Comparison of ENCODE assay signal across 20 cellular contexts in genomic region chr18:42574871-42575270, GRCh38.
A peak's percentile ranks its signal among the peaks of the same experiment; 100 is the strongest.
DNase-seq lines count a peak whose midpoint lies in the region; ATAC-seq and TF ChIP-seq lines count a peak whose summit lies in the region.
"Had no signal": no experiment of that assay in that cellular context is flagged by ENCODE, and none has a peak within 500 bp of the region (broad histone marks: within the 10 kb centered on the region; RNA-seq: fewer than 3 reads in every experiment).

No MANE protein-coding gene starts in this region.

- H3K27me3 Mint-ChIP-seq in osteocyte (ENCODE audit: unreplicated experiment), result peaks cover 2% of the 10 kb centered on the region
- H3K27me3 Mint-ChIP-seq in activated T-helper 17 cell treated with anti-CD3 and anti-CD28 coated beads, Interleukin-2, amount 50 U/mL, for 72 hours, result no peaks in the 10 kb centered on the region
- no peaks in the 10 kb centered on the region for H3K27me3 Mint-ChIP-seq in WTC11 (ENCODE audit: low read depth)
- H3K27me3 Mint-ChIP-seq: activated CD8-positive, alpha-beta T cell treated with anti-CD3 and anti-CD28 coated beads for 36 hours had no signal

- H3K27ac Mint-ChIP-seq in osteocyte (ENCODE audit: unreplicated experiment), result no peak overlapping the region
- H3K27ac Mint-ChIP-seq in activated T-helper 17 cell treated with anti-CD3 and anti-CD28 coated beads, Interleukin-2, amount 50 U/mL, for 72 hours, result no peak overlapping the region
- H3K27ac Mint-ChIP-seq in WTC11, result no peak overlapping the region
- H3K27ac Mint-ChIP-seq: activated CD8-positive, alpha-beta T cell treated with anti-CD3 and anti-CD28 coated beads for 36 hours; activated naive CD4-positive, alpha-beta T cell treated with anti-CD3 and anti-CD28 coated beads for 36 hours; GM23338; neural progenitor cell; stimulated activated effector memory CD8-positive, alpha-beta T cell treated with anti-CD3 and anti-CD28 coated beads, Interleukin-12 subunit alpha, Interleukin-12 subunit beta, amount 100 ng/mL, for 72 hours had no signal

- no peak for ATAC-seq in activated T-helper 17 cell treated with anti-CD3 and anti-CD28 coated beads, Interleukin-2, amount 50 U/mL, for 72 hours (replicated peaks)
- no peak for ATAC-seq in WTC11
- ATAC-seq: activated CD8-positive, alpha-beta T cell treated with anti-CD3 and anti-CD28 coated beads for 36 hours; GM23338; stimulated activated effector memory CD8-positive, alpha-beta T cell treated with anti-CD3 and anti-CD28 coated beads, Interleukin-12 subunit alpha, Interleukin-12 subunit beta, amount 100 ng/mL, for 72 hours had no signal

- no peaks in the 10 kb centered on the region for H3K4me1 Mint-ChIP-seq in osteocyte (ENCODE audit: unreplicated experiment)
- H3K4me1 Mint-ChIP-seq in activated T-helper 17 cell treated with anti-CD3 and anti-CD28 coated beads, Interleukin-2, amount 50 U/mL, for 72 hours, result no peaks in the 10 kb centered on the region
- H3K4me1 Mint-ChIP-seq in WTC11, result peaks cover 4% of the 10 kb centered on the region; the same call in 1 of the 2 replicates
- H3K4me1 Mint-ChIP-seq: GM23338; neural progenitor cell; stimulated activated effector memory CD8-positive, alpha-beta T cell treated with anti-CD3 and anti-CD28 coated beads, Interleukin-12 subunit alpha, Interleukin-12 subunit beta, amount 100 ng/mL, for 72 hours had no signal

- H3K36me3 Mint-ChIP-seq in osteocyte (ENCODE audit: unreplicated experiment) (no peaks in the 10 kb centered on the region), WTC11 (0 out of 2 replicates have a peak, but pooled peaks cover 2% of the 10 kb centered on the region)
- H3K36me3 Mint-ChIP-seq in activated T-helper 17 cell treated with anti-CD3 and anti-CD28 coated beads, Interleukin-2, amount 50 U/mL, for 72 hours (ENCODE audit: low read depth), result no peaks in the 10 kb centered on the region
- H3K36me3 Mint-ChIP-seq: neural progenitor cell; stimulated activated effector memory CD8-positive, alpha-beta T cell treated with anti-CD3 and anti-CD28 coated beads, Interleukin-12 subunit alpha, Interleukin-12 subunit beta, amount 100 ng/mL, for 72 hours had no signal

- H3K9me3 Mint-ChIP-seq in osteocyte (ENCODE audit: unreplicated experiment) (no peaks in the 10 kb centered on the region), WTC11 (peaks cover 3% of the 10 kb centered on the region; the same call in 1 of the 2 replicates)
- H3K9me3 Mint-ChIP-seq in activated T-helper 17 cell treated with anti-CD3 and anti-CD28 coated beads, Interleukin-2, amount 50 U/mL, for 72 hours, result peaks cover 4% of the 10 kb centered on the region
- H3K9me3 Mint-ChIP-seq: activated CD8-positive, alpha-beta T cell treated with anti-CD3 and anti-CD28 coated beads for 36 hours; GM23338; neural progenitor cell had no signal

- CTCF ChIA-PET in WTC11 (lab: Charles Lee), result no interaction called here

- H3K4me3 Mint-ChIP-seq in osteocyte (ENCODE audit: unreplicated experiment) (no peak overlapping the region), WTC11 (no peak overlapping the region)
- H3K4me3 Mint-ChIP-seq in activated T-helper 17 cell treated with anti-CD3 and anti-CD28 coated beads, Interleukin-2, amount 50 U/mL, for 72 hours, result no peak overlapping the region
- H3K4me3 Mint-ChIP-seq: activated CD8-positive, alpha-beta T cell treated with anti-CD3 and anti-CD28 coated beads for 36 hours; activated naive CD4-positive, alpha-beta T cell treated with anti-CD3 and anti-CD28 coated beads for 36 hours; GM23338; neural progenitor cell; stimulated activated effector memory CD8-positive, alpha-beta T cell treated with anti-CD3 and anti-CD28 coated beads, Interleukin-12 subunit alpha, Interleukin-12 subunit beta, amount 100 ng/mL, for 72 hours had no signal

- TF ChIP-seq CTCF in osteocyte (IDR thresholded peaks at IDR 0.05) (no peak), WTC11 (IDR thresholded peaks at IDR 0.05) (no peak)

- DNase-seq in NCI-H2196 (lab: John Stamatoyannopoulos, UW; ENCODE audit: unreplicated experiment) (peak; percentile 33), NCI-H2196 treated with DMSO at 0.1 percent for 48 hours (lab: John Stamatoyannopoulos, UW; ENCODE audit: unreplicated experiment) (no peak), NCI-H1417 treated with DMSO at 0.1 percent for 48 hours (lab: John Stamatoyannopoulos, UW) (peak; percentile 91), NCI-H2227 (lab: John Stamatoyannopoulos, UW; ENCODE audit: unreplicated experiment) (peak; percentile 38), SHP77 (lab: John Stamatoyannopoulos, UW) (peak; percentile 53 to 77), osteocyte (ENCODE audit: extremely low spot score, unreplicated experiment) (no peak), WTC11 (ENCODE audit: low spot score) (no peak)
- DNase-seq: activated CD4-positive, CD25-positive, alpha-beta regulatory T cell; activated CD8-positive, alpha-beta T cell treated with anti-CD3 and anti-CD28 coated beads for 36 hours; activated naive CD4-positive, alpha-beta T cell treated with anti-CD3 and anti-CD28 coated beads for 36 hours; activated T-cell treated with anti-CD3 and anti-CD28 coated beads, Interleukin-2, amount 50 U/mL, for 1 hour; GF-D8; IMR-90; MM.1S; Peyer's patch; T1000 had no signal

- POLR2A ChIA-PET in WTC11 (lab: Charles Lee), result no interaction called here

TF ChIP-seq in WTC11, 78 proteins besides CTCF, POLR2A, EP300 and RAD21 (continues in another document):
- TF ChIP-seq SP1 (CRISPR knock-in tag; conservative IDR thresholded peaks at IDR 0.05) (no peak), RELA (CRISPR knock-in tag; IDR thresholded peaks at IDR 0.05; ENCODE audit: borderline replicate concordance) (no peak), EMX1 (CRISPR knock-in tag; IDR thresholded peaks at IDR 0.05) (no peak), ATF3 (CRISPR knock-in tag; conservative IDR thresholded peaks at IDR 0.05) (no peak), CBFB (CRISPR knock-in tag; IDR thresholded peaks at IDR 0.05; ENCODE audit: low read depth) (no peak), NFE2L1 (CRISPR knock-in tag; IDR thresholded peaks at IDR 0.05) (no peak), ZNF138 (CRISPR knock-in tag; conservative IDR thresholded peaks at IDR 0.05) (no peak), NR1H2 (CRISPR knock-in tag; IDR thresholded peaks at IDR 0.05) (no peak), FOXP4 (CRISPR knock-in tag; IDR thresholded peaks at IDR 0.05) (no peak), ZBTB21 (CRISPR knock-in tag; IDR thresholded peaks at IDR 0.05; ENCODE audit: borderline replicate concordance) (no peak)
- TF ChIP-seq, protein P1, sequence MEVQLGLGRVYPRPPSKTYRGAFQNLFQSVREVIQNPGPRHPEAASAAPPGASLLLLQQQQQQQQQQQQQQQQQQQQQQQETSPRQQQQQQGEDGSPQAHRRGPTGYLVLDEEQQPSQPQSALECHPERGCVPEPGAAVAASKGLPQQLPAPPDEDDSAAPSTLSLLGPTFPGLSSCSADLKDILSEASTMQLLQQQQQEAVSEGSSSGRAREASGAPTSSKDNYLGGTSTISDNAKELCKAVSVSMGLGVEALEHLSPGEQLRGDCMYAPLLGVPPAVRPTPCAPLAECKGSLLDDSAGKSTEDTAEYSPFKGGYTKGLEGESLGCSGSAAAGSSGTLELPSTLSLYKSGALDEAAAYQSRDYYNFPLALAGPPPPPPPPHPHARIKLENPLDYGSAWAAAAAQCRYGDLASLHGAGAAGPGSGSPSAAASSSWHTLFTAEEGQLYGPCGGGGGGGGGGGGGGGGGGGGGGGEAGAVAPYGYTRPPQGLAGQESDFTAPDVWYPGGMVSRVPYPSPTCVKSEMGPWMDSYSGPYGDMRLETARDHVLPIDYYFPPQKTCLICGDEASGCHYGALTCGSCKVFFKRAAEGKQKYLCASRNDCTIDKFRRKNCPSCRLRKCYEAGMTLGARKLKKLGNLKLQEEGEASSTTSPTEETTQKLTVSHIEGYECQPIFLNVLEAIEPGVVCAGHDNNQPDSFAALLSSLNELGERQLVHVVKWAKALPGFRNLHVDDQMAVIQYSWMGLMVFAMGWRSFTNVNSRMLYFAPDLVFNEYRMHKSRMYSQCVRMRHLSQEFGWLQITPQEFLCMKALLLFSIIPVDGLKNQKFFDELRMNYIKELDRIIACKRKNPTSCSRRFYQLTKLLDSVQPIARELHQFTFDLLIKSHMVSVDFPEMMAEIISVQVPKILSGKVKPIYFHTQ (CRISPR knock-in tag; IDR thresholded peaks at IDR 0.05), result no peak
- TF ChIP-seq, protein P2, sequence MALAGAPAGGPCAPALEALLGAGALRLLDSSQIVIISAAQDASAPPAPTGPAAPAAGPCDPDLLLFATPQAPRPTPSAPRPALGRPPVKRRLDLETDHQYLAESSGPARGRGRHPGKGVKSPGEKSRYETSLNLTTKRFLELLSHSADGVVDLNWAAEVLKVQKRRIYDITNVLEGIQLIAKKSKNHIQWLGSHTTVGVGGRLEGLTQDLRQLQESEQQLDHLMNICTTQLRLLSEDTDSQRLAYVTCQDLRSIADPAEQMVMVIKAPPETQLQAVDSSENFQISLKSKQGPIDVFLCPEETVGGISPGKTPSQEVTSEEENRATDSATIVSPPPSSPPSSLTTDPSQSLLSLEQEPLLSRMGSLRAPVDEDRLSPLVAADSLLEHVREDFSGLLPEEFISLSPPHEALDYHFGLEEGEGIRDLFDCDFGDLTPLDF (CRISPR knock-in tag; IDR thresholded peaks at IDR 0.05), result no peak

Comparison
In these comparisons a context has a peak if more than half of its experiments do, and no peak if none do; other contexts are left out.
1. DNase-seq: peak in NCI-H2196 (single experiment), NCI-H1417 treated with DMSO at 0.1 percent for 48 hours (single experiment), NCI-H2227 (single experiment) and SHP77 (2 of 2); none in NCI-H2196 treated with DMSO at 0.1 percent for 48 hours (single experiment), osteocyte (single experiment) and WTC11 (single experiment).